ENCODE assay signal across 26 cellular contexts in genomic region chr3:95460274-95460673, GRCh38.
DNase-seq lines count a peak whose midpoint lies in the region; ATAC-seq, FAIRE-seq and TF ChIP-seq lines count a peak whose summit lies in the region.
"Had no signal": no experiment of that assay in that cellular context is flagged by ENCODE, and none has a peak within 500 bp of the region (broad histone marks: within the 10 kb centered on the region; RNA-seq: fewer than 3 reads in every experiment).

No MANE protein-coding gene starts in this region.

- H2BK5ac ChIP-seq in mesenchymal stem cell (ENCODE audit: low read depth, low read length, poor library complexity, severe bottlenecking) = no peak overlapping the region

- H3K36me3 ChIP-seq in liver (ENCODE audit: control insufficient read depth in 4 of 4, insufficient read depth in 3 of 4, low read depth in 1 of 4, low read length in 3 of 4) (no peaks in the 10 kb centered on the region), HepG2 (replicated peaks in 1 of 2; ENCODE audit: control insufficient read depth in 1 of 2, insufficient read depth in 2 of 2, low read length in 2 of 2) (no peaks in the 10 kb centered on the region), heart left ventricle (no peaks in the 10 kb centered on the region), mesenchymal stem cell (ENCODE audit: control insufficient read depth in 1 of 2, insufficient read depth in 2 of 2, low read depth in 1 of 2, low read length in 2 of 2) (no peaks in the 10 kb centered on the region)
- H3K36me3 ChIP-seq: adrenal gland, neutrophil, uterus had no signal

- in situ Hi-C loops in HepG2 (cut with HindIII; ENCODE audit: extremely low pct_ligation_motif_present, low pct_unique_long_range_greater_than_20kb) = no loop called here

- POLR2A ChIA-PET in HepG2 (lab: Yijun Ruan, JAX) = no interaction called here

- no peak overlapping the region for H4K91ac ChIP-seq in mesenchymal stem cell (ENCODE audit: low read length)

- H3K14ac ChIP-seq in mesenchymal stem cell (ENCODE audit: low read length in 2 of 2) = no peak overlapping the region

- TF ChIP-seq EP300 in HepG2 (IDR thresholded peaks at IDR 0.05; ENCODE audit: low read depth in 2 of 2, low read length in 2 of 2) (no peak), HepG2 (CRISPR knock-in tag; IDR thresholded peaks at IDR 0.05; ENCODE audit: borderline replicate concordance) (no peak)

- no peak for ATAC-seq in HepG2
- peak; percentile 90 to 96 (median 94) for ATAC-seq in heart left ventricle
- ATAC-seq: activated CD4-positive, CD25-positive, alpha-beta regulatory T cell treated with anti-CD3 and anti-CD28 coated beads, Interleukin-2, amount 50 U/mL, for 24 hours had no signal

- TF ChIP-seq RAD21 in liver (IDR thresholded peaks at IDR 0.05) (peak in 1 of 2 donors; percentile 25), HepG2 (CRISPR knock-in tag; IDR thresholded peaks at IDR 0.05) (no peak)

- CTCF ChIA-PET in HepG2 (lab: Yijun Ruan, JAX; ENCODE audit: low intra/inter-chr PET ratio, low total read pairs) = no interaction called here

- no peak for DNase-seq in HepG2 (ENCODE audit: low spot score)
- peak in 3 of 5 donors; percentile 9 to 34 (median 17) for DNase-seq in heart left ventricle
- DNase-seq in mesenchymal stem cell = no peak
- DNase-seq in activated CD4-positive, alpha-beta T cell treated with anti-CD3 and anti-CD28 coated beads, Interleukin-2, amount 50 U/mL, for 48 hours = no peak
- DNase-seq in stimulated activated CD4-positive, alpha-beta T cell treated with anti-CD3 and anti-CD28 coated beads, Interleukin-4, amount 100 ng/mL, for 1 hour = no peak
- no peak for DNase-seq in GF-D8 (lab: John Stamatoyannopoulos, UW)
- DNase-seq in NCI-H1092 treated with DMSO at 0.1 percent for 48 hours (lab: John Stamatoyannopoulos, UW) = no peak
- DNase-seq: activated CD4-positive, alpha-beta T cell treated with anti-CD3 and anti-CD28 coated beads, Interleukin-2, amount 50 U/mL, for 4 hours; activated naive CD4-positive, alpha-beta T cell treated with anti-CD3 and anti-CD28 coated beads, Interleukin-2, amount 10 ng/mL, durations not matched to agents 7 days and 5 days; adrenal gland; CD4-positive, CD25-positive, alpha-beta regulatory T cell; foreskin melanocyte; GM23248; hypothalamus; immature natural killer cell; naive B cell; NCI-H2107; stimulated activated naive CD4-positive, alpha-beta T cell; T-helper 2 cell had no signal

- no peaks in the 10 kb centered on the region for H3K4me1 ChIP-seq in liver (ENCODE audit: control insufficient read depth in 4 of 4, insufficient read depth in 4 of 4, low read length in 3 of 4)
- no peaks in the 10 kb centered on the region for H3K4me1 ChIP-seq in HepG2 (ENCODE audit: insufficient read depth, low read length)
- H3K4me1 ChIP-seq in heart left ventricle = peaks cover 0 to 14% (median 0%) of the 10 kb centered on the region in 12 donors
- H3K4me1 ChIP-seq in mesenchymal stem cell (ENCODE audit: control insufficient read depth, insufficient read depth, low read depth, low read length) = no peaks in the 10 kb centered on the region
- H3K4me1 ChIP-seq: adrenal gland, uterus had no signal

- no peaks in the 10 kb centered on the region for H3K27me3 ChIP-seq in liver (ENCODE audit: control insufficient read depth in 4 of 4, insufficient read depth in 4 of 4, low read length in 3 of 4)
- H3K27me3 ChIP-seq in HepG2 (ENCODE audit: control insufficient read depth in 1 of 2, insufficient read depth in 2 of 2, low read length in 2 of 2) = no peaks in the 10 kb centered on the region
- no peaks in the 10 kb centered on the region for H3K27me3 ChIP-seq in heart left ventricle
- H3K27me3 ChIP-seq in mesenchymal stem cell (ENCODE audit: control insufficient read depth in 1 of 2, insufficient read depth in 1 of 2, low read length in 2 of 2) = no peaks in the 10 kb centered on the region
- H3K27me3 ChIP-seq: adrenal gland, neutrophil, uterus had no signal

- intact Hi-C loops in HepG2 (cut with micrococcal nuclease; ENCODE audit: unreplicated experiment) = no loop called here
- intact Hi-C loops in heart left ventricle (cut with DNase I) = no loop called here

- H3K9ac ChIP-seq in liver (ENCODE audit: low read depth in 1 of 2, low read length in 2 of 2) (no peak overlapping the region), HepG2 (ENCODE audit: insufficient read depth, low read depth, low read length) (no peak overlapping the region), mesenchymal stem cell (ENCODE audit: low read length) (no peak overlapping the region)
- H3K9ac ChIP-seq: GM23248 had no signal

- no peak overlapping the region for H3K18ac ChIP-seq in mesenchymal stem cell (ENCODE audit: low read depth in 1 of 2, low read length in 2 of 2)

- no peak overlapping the region for H3K4ac ChIP-seq in mesenchymal stem cell (ENCODE audit: low read depth in 1 of 2, low read length in 2 of 2)

- no peak overlapping the region for H2BK15ac ChIP-seq in mesenchymal stem cell (ENCODE audit: low read depth, poor library complexity, severe bottlenecking)

- no peaks in the 10 kb centered on the region for H4K20me1 ChIP-seq in HepG2 (ENCODE audit: insufficient read depth, low read length)

- H3K4me3 ChIP-seq in liver (ENCODE audit: low read depth in 1 of 3, low read length in 3 of 3) (no peak overlapping the region), HepG2 (replicated peaks in 1 of 3; ENCODE audit: insufficient read depth in 1 of 3, low read depth in 2 of 3, low read length in 3 of 3) (no peak overlapping the region), heart left ventricle (peak overlapping the region in 1 of 12 donors; percentile 25), mesenchymal stem cell (ENCODE audit: insufficient read depth in 1 of 2, low read depth in 1 of 2, low read length in 2 of 2) (no peak overlapping the region)
- H3K4me3 ChIP-seq: adrenal gland, GM23248, skin epidermis, uterus had no signal

- peak overlapping the region; percentile 38 for H4K8ac ChIP-seq in mesenchymal stem cell (ENCODE audit: low read length)

- H2AFZ ChIP-seq in HepG2 (ENCODE audit: low read length) (no peak overlapping the region), mesenchymal stem cell (ENCODE audit: low read depth, low read length) (no peak overlapping the region)
- H2AFZ ChIP-seq: GM23248 had no signal

- BruUV-seq in HepG2 (replicated peaks; lab: Mats Ljungman, UMichigan) = no TSS peak

- H3K79me1 ChIP-seq in mesenchymal stem cell (replicated peaks; ENCODE audit: low read length, poor library complexity, severe bottlenecking) = no peaks in the 10 kb centered on the region

- H3K27ac ChIP-seq in liver (ENCODE audit: low read depth in 1 of 2, low read length in 2 of 2) (no peak overlapping the region), HepG2 (ENCODE audit: extremely low read length, insufficient read depth, low read length) (no peak overlapping the region), heart left ventricle (peak overlapping the region in 9 of 12 donors; percentile 14 to 65 (median 35)), mesenchymal stem cell (ENCODE audit: low read length, poor library complexity, severe bottlenecking) (no peak overlapping the region)
- H3K27ac ChIP-seq: adrenal gland, GM23248, neutrophil, RWPE1, skin epidermis had no signal

- no peaks in the 10 kb centered on the region for H3K9me3 ChIP-seq in liver (ENCODE audit: control insufficient read depth in 4 of 4, low read length in 3 of 4)
- H3K9me3 ChIP-seq in HepG2 (ENCODE audit: low read length) = no peaks in the 10 kb centered on the region
- H3K9me3 ChIP-seq in heart left ventricle = no peaks in the 10 kb centered on the region
- H3K9me3 ChIP-seq in mesenchymal stem cell (ENCODE audit: control insufficient read depth, low read length) = no peaks in the 10 kb centered on the region
- H3K9me3 ChIP-seq: adrenal gland, uterus had no signal

- H3K23ac ChIP-seq in mesenchymal stem cell (ENCODE audit: low read length in 2 of 2) = no peak overlapping the region

- no peak for FAIRE-seq in HepG2 (lab: Jason Lieb, UNC)
- FAIRE-seq: A204.1 had no signal

- WGBS in liver = 26% methylated on average over 2 of the region's 2 CpGs
- WGBS in HepG2 (ENCODE audit: low lambda C conversion rate) = 7% methylated on average over 2 of the region's 2 CpGs
- WGBS in heart left ventricle, 4 donors = 10 to 21% (median 14%) methylated on average over 2 of the region's 2 CpGs
- 87% methylated on average over 1 of the region's 2 CpGs for WGBS in mesenchymal stem cell

- no peak overlapping the region for H2AK5ac ChIP-seq in mesenchymal stem cell (ENCODE audit: low read length, severe bottlenecking)

- TF ChIP-seq CTCF in liver (IDR thresholded peaks at IDR 0.05; ENCODE audit: low read depth, low read length, missing input control) = no peak
- no peak for TF ChIP-seq CTCF in HepG2 (CRISPR knock-in tag; IDR thresholded peaks at IDR 0.05)
- no peak for TF ChIP-seq CTCF in heart left ventricle (IDR thresholded peaks at IDR 0.05)

- no peak overlapping the region for H2BK12ac ChIP-seq in mesenchymal stem cell (ENCODE audit: low read length in 2 of 2)

- H2BK120ac ChIP-seq in mesenchymal stem cell (ENCODE audit: low read depth, low read length) = no peak overlapping the region

- H3K79me2 ChIP-seq in HepG2 (ENCODE audit: insufficient read depth, low read length) = no peaks in the 10 kb centered on the region

- H3K4me2 ChIP-seq in HepG2 (ENCODE audit: low read depth, low read length) (no peak overlapping the region), mesenchymal stem cell (ENCODE audit: low read length, poor library complexity, severe bottlenecking) (no peak overlapping the region)

- TF ChIP-seq POLR2A in HepG2 (IDR thresholded peaks at IDR 0.05; ENCODE audit: insufficient read depth in 1 of 2, low read depth in 2 of 2, low read length in 2 of 2) = no peak
- TF ChIP-seq POLR2A in heart left ventricle (IDR thresholded peaks at IDR 0.05) = no peak

TF ChIP-seq in liver, 16 proteins besides CTCF, POLR2A, EP300 and RAD21 (continues in another document):
- TF ChIP-seq TAF1 (conservative IDR thresholded peaks at IDR 0.05) (no peak), NR2F2 (IDR thresholded peaks at IDR 0.05) (no peak), YY1 (IDR thresholded peaks at IDR 0.05) (peak; percentile 73)

TF ChIP-seq in HepG2, 621 proteins besides CTCF, POLR2A, EP300 and RAD21 (continues in another document):
- TF ChIP-seq ZNF737 (CRISPR knock-in tag; IDR thresholded peaks at IDR 0.05; ENCODE audit: borderline replicate concordance) (no peak), THAP7 (CRISPR knock-in tag; IDR thresholded peaks at IDR 0.05) (no peak), ZNF850 (CRISPR knock-in tag; conservative IDR thresholded peaks at IDR 0.05) (no peak), ZNF160 (CRISPR knock-in tag; IDR thresholded peaks at IDR 0.05) (no peak)

Comparison
In these comparisons a context has a peak if more than half of its experiments do, and no peak if none do; other contexts are left out.
1. H3K27ac ChIP-seq: peak in heart left ventricle (9 of 12); none in liver (0 of 2), HepG2 (single experiment) and mesenchymal stem cell (single experiment).
2. DNase-seq: peak in heart left ventricle (3 of 5); none in HepG2 (single experiment), mesenchymal stem cell (single experiment), activated CD4-positive, alpha-beta T cell treated with anti-CD3 and anti-CD28 coated beads, Interleukin-2, amount 50 U/mL, for 48 hours (0 of 2), stimulated activated CD4-positive, alpha-beta T cell treated with anti-CD3 and anti-CD28 coated beads, Interleukin-4, amount 100 ng/mL, for 1 hour (single experiment), GF-D8 (single experiment) and NCI-H1092 treated with DMSO at 0.1 percent for 48 hours (single experiment).